Comparison of ENCODE assay signal across 8 cellular contexts in the genomic region with DNA sequence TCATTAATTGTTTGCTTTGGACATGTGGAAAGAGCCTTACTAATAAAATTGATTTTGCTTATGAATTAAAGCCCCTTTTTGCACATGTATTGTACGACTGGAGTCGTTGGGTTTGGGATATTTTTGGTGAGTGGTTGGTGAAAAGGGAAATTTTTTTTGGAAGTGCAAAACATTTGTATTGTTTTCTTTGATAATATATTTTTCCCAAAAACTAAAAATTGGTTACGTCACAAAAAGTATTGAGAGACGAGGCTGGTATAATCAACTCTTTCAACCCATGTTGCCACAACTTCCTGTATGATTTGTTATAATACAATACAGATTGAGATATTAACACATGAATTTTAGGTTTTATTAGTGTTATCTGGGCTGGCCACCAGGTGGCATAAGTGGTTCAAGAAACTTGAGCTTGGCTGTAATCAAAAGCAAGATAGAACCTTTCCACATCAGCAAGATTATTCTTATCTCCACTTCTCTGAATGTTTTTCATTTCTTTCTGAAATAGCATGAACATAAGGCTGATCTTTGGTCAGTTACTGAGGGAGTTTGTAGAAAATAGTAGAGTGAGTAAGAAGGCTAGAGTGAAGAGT. TPM values are rescaled to one million over a fixed set of nuclear protein-coding genes. Genes with fewer than 3 reads are reported as not detected.
DNase-seq lines count a peak whose midpoint lies in the region; ATAC-seq, FAIRE-seq and TF ChIP-seq lines count a peak whose summit lies in the region.

No MANE protein-coding gene starts in this region.

- peaks cover 8% of the 10 kb centered on the region for H3K4me1 Mint-ChIP-seq in activated T-cell treated with anti-CD3 and anti-CD28 coated beads, Interleukin-2, amount 50 U/mL, for 24 hours (ENCODE audit: low read depth)

- H4K91ac ChIP-seq in trophoblast cell (ENCODE audit: low read depth, low read length) = no peak overlapping the region

- H2BK120ac ChIP-seq in trophoblast cell (ENCODE audit: insufficient read depth, low read length, poor library complexity) = no peak overlapping the region

- H3K4me3 Mint-ChIP-seq in activated T-cell treated with anti-CD3 and anti-CD28 coated beads, Interleukin-2, amount 50 U/mL, for 24 hours = no peak overlapping the region

- H4K8ac ChIP-seq in trophoblast cell (ENCODE audit: low read depth, low read length) = no peak overlapping the region

- CTCF ChIA-PET in Panc1 (lab: Charles Lee) = interaction anchor here (0.6 to 1.9 kb wide), 4 partner anchors 34 to 558 kb away, joined by 3 to 13 read pairs (median 8); no protein-coding TSS in a partner anchor

- H3K14ac ChIP-seq in trophoblast cell (ENCODE audit: low read length) = no peak overlapping the region

- H3K36me3 Mint-ChIP-seq in activated T-cell treated with anti-CD3 and anti-CD28 coated beads, Interleukin-2, amount 50 U/mL, for 24 hours (ENCODE audit: low read depth) = peaks cover 89% of the 10 kb centered on the region

- H3K23ac ChIP-seq in trophoblast cell (ENCODE audit: low read length) = no peak overlapping the region

- no TSS peak for BruUV-seq in Panc1 (replicated peaks; lab: Mats Ljungman, UMichigan)

- H3K9me3 Mint-ChIP-seq in activated T-cell treated with anti-CD3 and anti-CD28 coated beads, Interleukin-2, amount 50 U/mL, for 24 hours = no peaks in the 10 kb centered on the region

- no peak overlapping the region for H3K9ac ChIP-seq in trophoblast cell (ENCODE audit: low read length)

- in situ Hi-C loops in Panc1 (cut with HindIII; ENCODE audit: low pct_unique_long_range_greater_than_20kb, low sequenced_read_pairs) = no loop called here

- ATAC-seq in Panc1 = no peak
- ATAC-seq in GM19463 (IDR thresholded peaks at IDR 0.05; ENCODE audit: unreplicated experiment) = no peak

- H3K4me2 ChIP-seq in trophoblast cell (ENCODE audit: low read length) = no peak overlapping the region

- intact Hi-C loops in Panc1 (cut with micrococcal nuclease; ENCODE audit: unreplicated experiment) = loop anchor here (2.0 kb wide), 1 partner anchor 81 kb away; no protein-coding TSS in a partner anchor

- no peak overlapping the region for H3K4ac ChIP-seq in trophoblast cell (ENCODE audit: low read depth, low read length)

- H3K79me2 ChIP-seq in trophoblast cell (ENCODE audit: control insufficient read depth, insufficient read depth, low read length, poor library complexity) = no peaks in the 10 kb centered on the region

- H2BK5ac ChIP-seq in trophoblast cell (ENCODE audit: low read depth, low read length, poor library complexity) = no peak overlapping the region

- TF ChIP-seq CTCF in Panc1 (IDR thresholded peaks at IDR 0.05) (peak; percentile 60; the same call in 1 of the 2 replicates), fibroblast of the aortic adventitia (IDR thresholded peaks at IDR 0.05; ENCODE audit: insufficient read depth, low read length) (peak; percentile 65)

- H2BK12ac ChIP-seq in trophoblast cell (ENCODE audit: low read length) = no peak overlapping the region

- H3K36me3 ChIP-seq in Panc1 (ENCODE audit: control insufficient read depth, insufficient read depth, low read length) = peaks cover 33% of the 10 kb centered on the region
- peaks cover 9 to 29% of the 10 kb centered on the region in 2 experiments for H3K36me3 ChIP-seq in trophoblast cell (ENCODE audit: control insufficient read depth in 1 of 2, insufficient read depth in 2 of 2, low read length in 2 of 2)

- H3K4me1 ChIP-seq in Panc1 (ENCODE audit: control insufficient read depth, insufficient read depth, low read length) (no peaks in the 10 kb centered on the region), trophoblast cell (ENCODE audit: control insufficient read depth in 1 of 2, insufficient read depth in 2 of 2, low read length in 2 of 2) (no peaks in the 10 kb centered on the region)

- H3K27ac Mint-ChIP-seq in activated T-cell treated with anti-CD3 and anti-CD28 coated beads, Interleukin-2, amount 50 U/mL, for 24 hours = no peak overlapping the region

- H3K4me3 ChIP-seq in Panc1 (ENCODE audit: low read depth in 2 of 2, low read length in 2 of 2) (no peak overlapping the region), fibroblast of the aortic adventitia (ENCODE audit: low read depth, low read length) (no peak overlapping the region), trophoblast cell (ENCODE audit: low read depth, low read length) (no peak overlapping the region)

- H2AFZ ChIP-seq in trophoblast cell (ENCODE audit: insufficient read depth, low read length, poor library complexity) = no peak overlapping the region

- no peaks in the 10 kb centered on the region for H3K79me1 ChIP-seq in trophoblast cell (ENCODE audit: low read length)

- no peak for FAIRE-seq in HTR-8/SVneo (lab: Jason Lieb, UNC)

- no peak overlapping the region for H3K27ac ChIP-seq in Panc1 (ENCODE audit: low read length)
- no peak overlapping the region for H3K27ac ChIP-seq in trophoblast cell (ENCODE audit: low read depth, low read length)

- no peak overlapping the region for H2AK5ac ChIP-seq in trophoblast cell (ENCODE audit: low read length)

- DNase-seq in COR-L47 (lab: John Stamatoyannopoulos, UW) = peak; percentile 42
- DNase-seq in HTR-8/SVneo (ENCODE audit: insufficient read length, low spot score) = peak; percentile 27
- peak; percentile 33 for DNase-seq in Panc1 (ENCODE audit: low read depth, low spot score)
- peak; percentile 55 for DNase-seq in activated T-cell treated with anti-CD3 and anti-CD28 coated beads, Interleukin-2, amount 50 U/mL, for 24 hours
- peak; percentile 87 for DNase-seq in fibroblast of the aortic adventitia (ENCODE audit: low read depth)
- peak; percentile 71 to 88 for DNase-seq in trophoblast cell
- DNase-seq in ureter (ENCODE audit: low spot score) = peak; percentile 63

- no peak overlapping the region for H4K12ac ChIP-seq in trophoblast cell (ENCODE audit: low read depth, low read length)

- H3K27me3 Mint-ChIP-seq in activated T-cell treated with anti-CD3 and anti-CD28 coated beads, Interleukin-2, amount 50 U/mL, for 24 hours = no peaks in the 10 kb centered on the region

- no peak overlapping the region for H3K18ac ChIP-seq in trophoblast cell (ENCODE audit: low read length)

- POLR2A ChIA-PET in Panc1 (lab: Charles Lee) = no interaction called here

- WGBS in trophoblast cell (ENCODE audit: extremely low coverage, insufficient coverage, insufficient read length) = 100% methylated on average over 2 of the region's 4 CpGs

- H3K27me3 ChIP-seq in Panc1 (ENCODE audit: control insufficient read depth, insufficient read depth, low read length) = no peaks in the 10 kb centered on the region
- no peaks in the 10 kb centered on the region for H3K27me3 ChIP-seq in trophoblast cell (ENCODE audit: insufficient read depth, low read length)

- H3K9me3 ChIP-seq in Panc1 (ENCODE audit: control insufficient read depth, insufficient read depth, low read depth, low read length) = no peaks in the 10 kb centered on the region
- H3K9me3 ChIP-seq in trophoblast cell (ENCODE audit: insufficient read depth, low read depth, low read length) = no peaks in the 10 kb centered on the region

RNA-seq across cellular contexts. Expression of gene NGDN, which starts 8.7 kb away (rescaled TPM):
- total RNA-seq in Panc1 (2021; ENCODE audit: unreplicated experiment) = 24.7 TPM
- 24.1 TPM for polyA plus RNA-seq in Panc1 (2012; ENCODE audit: insufficient read length)
- 31.5 and 73.5 TPM in 2 replicates for total RNA-seq in fibroblast of the aortic adventitia (ENCODE audit: low replicate concordance)
- polyA plus RNA-seq in trophoblast cell (2013) = 67.2 and 67.4 TPM in 2 replicates
- total RNA-seq in ureter = 39.9 TPM

RNA-seq across cellular contexts. Expression of gene MYH7, which starts 42.7 kb away (rescaled TPM):
- total RNA-seq in Panc1 (2021; ENCODE audit: unreplicated experiment) (not detected), fibroblast of the aortic adventitia (ENCODE audit: low replicate concordance) (not detected in 2 replicates), ureter (2.1 TPM)
- polyA plus RNA-seq in Panc1 (2012; ENCODE audit: insufficient read length) = not detected
- polyA plus RNA-seq in trophoblast cell (2013) = not detected in 2 replicates

Comparison
In these comparisons a context has a peak if more than half of its experiments do, and no peak if none do; other contexts are left out.
1. DNase-seq: peak in every context shown above with its lines; median percentile 87 in fibroblast of the aortic adventitia; 80 in trophoblast cell; 63 in ureter; 55 in activated T-cell treated with anti-CD3 and anti-CD28 coated beads, Interleukin-2, amount 50 U/mL, for 24 hours; 42 in COR-L47; 33 in Panc1; 27 in HTR-8/SVneo.